In genomic region chr5:142012792-142013388, GRCh38 we compare ENCODE assay signal across 1 cellular context.
TF ChIP-seq lines count a peak whose summit lies in the region.

Gene GNPDA1, minus strand, starts transcription at chr5:142013027. Its CDS starts 992 bp downstream, at chr5:142012035.

TF ChIP-seq in K562, 482 proteins besides CTCF, POLR2A, EP300 and RAD21 (continued from another document and continues in another):
- TF ChIP-seq ZNF395 (CRISPR knock-in tag; IDR thresholded peaks at IDR 0.05): no peak
- 0 out of 2 replicates have a peak, but pooled peaks have one; percentile 49 for TF ChIP-seq SREBF1 (IDR thresholded peaks at IDR 0.05; ENCODE audit: borderline replicate concordance, low read depth, low read length)
- TF ChIP-seq, protein P1, sequence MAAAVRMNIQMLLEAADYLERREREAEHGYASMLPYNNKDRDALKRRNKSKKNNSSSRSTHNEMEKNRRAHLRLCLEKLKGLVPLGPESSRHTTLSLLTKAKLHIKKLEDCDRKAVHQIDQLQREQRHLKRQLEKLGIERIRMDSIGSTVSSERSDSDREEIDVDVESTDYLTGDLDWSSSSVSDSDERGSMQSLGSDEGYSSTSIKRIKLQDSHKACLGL (CRISPR knock-in tag; IDR thresholded peaks at IDR 0.05; ENCODE audit: borderline replicate concordance, poor library complexity, severe bottlenecking): peak; percentile 52
- TF ChIP-seq ARID1B (IDR thresholded peaks at IDR 0.05): peak; percentile 53; the same call in 1 of the 2 replicates
- TF ChIP-seq ZNF764 (CRISPR knock-in tag; IDR thresholded peaks at IDR 0.05; ENCODE audit: low read depth): no peak
- no peak for TF ChIP-seq ZNF175 (CRISPR knock-in tag; IDR thresholded peaks at IDR 0.05; ENCODE audit: low read depth)
- peak; percentile 80 for TF ChIP-seq POLR2B (IDR thresholded peaks at IDR 0.05; ENCODE audit: low read depth, partially characterized antibody)
- TF ChIP-seq, protein P2, sequence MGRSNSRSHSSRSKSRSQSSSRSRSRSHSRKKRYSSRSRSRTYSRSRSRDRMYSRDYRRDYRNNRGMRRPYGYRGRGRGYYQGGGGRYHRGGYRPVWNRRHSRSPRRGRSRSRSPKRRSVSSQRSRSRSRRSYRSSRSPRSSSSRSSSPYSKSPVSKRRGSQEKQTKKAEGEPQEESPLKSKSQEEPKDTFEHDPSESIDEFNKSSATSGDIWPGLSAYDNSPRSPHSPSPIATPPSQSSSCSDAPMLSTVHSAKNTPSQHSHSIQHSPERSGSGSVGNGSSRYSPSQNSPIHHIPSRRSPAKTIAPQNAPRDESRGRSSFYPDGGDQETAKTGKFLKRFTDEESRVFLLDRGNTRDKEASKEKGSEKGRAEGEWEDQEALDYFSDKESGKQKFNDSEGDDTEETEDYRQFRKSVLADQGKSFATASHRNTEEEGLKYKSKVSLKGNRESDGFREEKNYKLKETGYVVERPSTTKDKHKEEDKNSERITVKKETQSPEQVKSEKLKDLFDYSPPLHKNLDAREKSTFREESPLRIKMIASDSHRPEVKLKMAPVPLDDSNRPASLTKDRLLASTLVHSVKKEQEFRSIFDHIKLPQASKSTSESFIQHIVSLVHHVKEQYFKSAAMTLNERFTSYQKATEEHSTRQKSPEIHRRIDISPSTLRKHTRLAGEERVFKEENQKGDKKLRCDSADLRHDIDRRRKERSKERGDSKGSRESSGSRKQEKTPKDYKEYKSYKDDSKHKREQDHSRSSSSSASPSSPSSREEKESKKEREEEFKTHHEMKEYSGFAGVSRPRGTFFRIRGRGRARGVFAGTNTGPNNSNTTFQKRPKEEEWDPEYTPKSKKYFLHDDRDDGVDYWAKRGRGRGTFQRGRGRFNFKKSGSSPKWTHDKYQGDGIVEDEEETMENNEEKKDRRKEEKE (IDR thresholded peaks at IDR 0.05; ENCODE audit: borderline replicate concordance in 1 of 2, control insufficient read depth in 1 of 2, low read depth in 2 of 2, low read length in 1 of 2): 0 out of 4 replicates have a peak, but pooled peaks of 1 of the 2 experiments have one; percentile 41
- no peak for TF ChIP-seq CHD1 (IDR thresholded peaks at IDR 0.05; ENCODE audit: low read length)
- TF ChIP-seq FOXJ2 (tag; IDR thresholded peaks at IDR 0.05): no peak
- TF ChIP-seq ZNF507 (tag; conservative IDR thresholded peaks at IDR 0.05): no peak
- TF ChIP-seq SMAD3 (CRISPR knock-in tag; conservative IDR thresholded peaks at IDR 0.05): no peak
- TF ChIP-seq, protein P3, sequence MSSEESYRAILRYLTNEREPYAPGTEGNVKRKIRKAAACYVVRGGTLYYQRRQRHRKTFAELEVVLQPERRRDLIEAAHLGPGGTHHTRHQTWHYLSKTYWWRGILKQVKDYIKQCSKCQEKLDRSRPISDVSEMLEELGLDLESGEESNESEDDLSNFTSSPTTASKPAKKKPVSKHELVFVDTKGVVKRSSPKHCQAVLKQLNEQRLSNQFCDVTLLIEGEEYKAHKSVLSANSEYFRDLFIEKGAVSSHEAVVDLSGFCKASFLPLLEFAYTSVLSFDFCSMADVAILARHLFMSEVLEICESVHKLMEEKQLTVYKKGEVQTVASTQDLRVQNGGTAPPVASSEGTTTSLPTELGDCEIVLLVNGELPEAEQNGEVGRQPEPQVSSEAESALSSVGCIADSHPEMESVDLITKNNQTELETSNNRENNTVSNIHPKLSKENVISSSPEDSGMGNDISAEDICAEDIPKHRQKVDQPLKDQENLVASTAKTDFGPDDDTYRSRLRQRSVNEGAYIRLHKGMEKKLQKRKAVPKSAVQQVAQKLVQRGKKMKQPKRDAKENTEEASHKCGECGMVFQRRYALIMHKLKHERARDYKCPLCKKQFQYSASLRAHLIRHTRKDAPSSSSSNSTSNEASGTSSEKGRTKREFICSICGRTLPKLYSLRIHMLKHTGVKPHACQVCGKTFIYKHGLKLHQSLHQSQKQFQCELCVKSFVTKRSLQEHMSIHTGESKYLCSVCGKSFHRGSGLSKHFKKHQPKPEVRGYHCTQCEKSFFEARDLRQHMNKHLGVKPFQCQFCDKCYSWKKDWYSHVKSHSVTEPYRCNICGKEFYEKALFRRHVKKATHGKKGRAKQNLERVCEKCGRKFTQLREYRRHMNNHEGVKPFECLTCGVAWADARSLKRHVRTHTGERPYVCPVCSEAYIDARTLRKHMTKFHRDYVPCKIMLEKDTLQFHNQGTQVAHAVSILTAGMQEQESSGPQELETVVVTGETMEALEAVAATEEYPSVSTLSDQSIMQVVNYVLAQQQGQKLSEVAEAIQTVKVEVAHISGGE (CRISPR knock-in tag; IDR thresholded peaks at IDR 0.05): peak in 2 of 3 experiments; percentile 52 to 87; a peak in 3 of 6 replicates
- TF ChIP-seq, protein P4, sequence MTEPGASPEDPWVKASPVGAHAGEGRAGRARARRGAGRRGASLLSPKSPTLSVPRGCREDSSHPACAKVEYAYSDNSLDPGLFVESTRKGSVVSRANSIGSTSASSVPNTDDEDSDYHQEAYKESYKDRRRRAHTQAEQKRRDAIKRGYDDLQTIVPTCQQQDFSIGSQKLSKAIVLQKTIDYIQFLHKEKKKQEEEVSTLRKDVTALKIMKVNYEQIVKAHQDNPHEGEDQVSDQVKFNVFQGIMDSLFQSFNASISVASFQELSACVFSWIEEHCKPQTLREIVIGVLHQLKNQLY (CRISPR knock-in tag; conservative IDR thresholded peaks at IDR 0.05): no peak
- TF ChIP-seq U2AF1 (optimal IDR thresholded peaks at IDR 0.05; ENCODE audit: low read depth, low read length): no peak
- peak; percentile 94 for TF ChIP-seq GTF2E2 (tag; IDR thresholded peaks at IDR 0.05)
- TF ChIP-seq PRDM10 (IDR thresholded peaks at IDR 0.05; ENCODE audit: partially characterized antibody): peak; percentile 52
- no peak for TF ChIP-seq EZH2 (IDR thresholded peaks at IDR 0.05; ENCODE audit: borderline replicate concordance, low read depth, low read length)
- TF ChIP-seq JUN (IDR thresholded peaks at IDR 0.05; ENCODE audit: borderline replicate concordance, low read depth, low read length): peak; percentile 75; the same call in 1 of the 2 replicates
- no peak for TF ChIP-seq JUN (CRISPR knock-in tag; IDR thresholded peaks at IDR 0.05; ENCODE audit: borderline replicate concordance)
- no peak for TF ChIP-seq XRCC3 (IDR thresholded peaks at IDR 0.05)
- TF ChIP-seq, protein P5, sequence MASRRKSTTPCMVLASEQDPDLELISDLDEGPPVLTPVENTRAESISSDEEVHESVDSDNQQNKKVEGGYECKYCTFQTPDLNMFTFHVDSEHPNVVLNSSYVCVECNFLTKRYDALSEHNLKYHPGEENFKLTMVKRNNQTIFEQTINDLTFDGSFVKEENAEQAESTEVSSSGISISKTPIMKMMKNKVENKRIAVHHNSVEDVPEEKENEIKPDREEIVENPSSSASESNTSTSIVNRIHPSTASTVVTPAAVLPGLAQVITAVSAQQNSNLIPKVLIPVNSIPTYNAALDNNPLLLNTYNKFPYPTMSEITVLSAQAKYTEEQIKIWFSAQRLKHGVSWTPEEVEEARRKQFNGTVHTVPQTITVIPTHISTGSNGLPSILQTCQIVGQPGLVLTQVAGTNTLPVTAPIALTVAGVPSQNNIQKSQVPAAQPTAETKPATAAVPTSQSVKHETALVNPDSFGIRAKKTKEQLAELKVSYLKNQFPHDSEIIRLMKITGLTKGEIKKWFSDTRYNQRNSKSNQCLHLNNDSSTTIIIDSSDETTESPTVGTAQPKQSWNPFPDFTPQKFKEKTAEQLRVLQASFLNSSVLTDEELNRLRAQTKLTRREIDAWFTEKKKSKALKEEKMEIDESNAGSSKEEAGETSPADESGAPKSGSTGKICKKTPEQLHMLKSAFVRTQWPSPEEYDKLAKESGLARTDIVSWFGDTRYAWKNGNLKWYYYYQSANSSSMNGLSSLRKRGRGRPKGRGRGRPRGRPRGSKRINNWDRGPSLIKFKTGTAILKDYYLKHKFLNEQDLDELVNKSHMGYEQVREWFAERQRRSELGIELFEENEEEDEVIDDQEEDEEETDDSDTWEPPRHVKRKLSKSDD (conservative IDR thresholded peaks at IDR 0.05; ENCODE audit: low read length): no peak
- no peak for TF ChIP-seq SPI1 (IDR thresholded peaks at IDR 0.05; ENCODE audit: borderline replicate concordance, low read depth, low read length)
- no peak for TF ChIP-seq RBM17 (IDR thresholded peaks at IDR 0.05; ENCODE audit: borderline replicate concordance, low read depth, low read length)
- no peak for TF ChIP-seq NR1H2 (CRISPR knock-in tag; IDR thresholded peaks at IDR 0.05)
- TF ChIP-seq PHF20 (IDR thresholded peaks at IDR 0.05; ENCODE audit: partially characterized antibody): peak; percentile 46
- TF ChIP-seq ZNF740 (CRISPR knock-in tag; IDR thresholded peaks at IDR 0.05): no peak
- TF ChIP-seq ZNF740 (tag; IDR thresholded peaks at IDR 0.05): no peak
- no peak for TF ChIP-seq HNRNPH1 (optimal IDR thresholded peaks at IDR 0.05; ENCODE audit: low read depth, low read length)
- no peak for TF ChIP-seq ZNF445 (CRISPR knock-in tag; IDR thresholded peaks at IDR 0.05; ENCODE audit: low read depth)
- TF ChIP-seq MYBL2 (IDR thresholded peaks at IDR 0.05; ENCODE audit: low read depth): no peak
- TF ChIP-seq MYBL2 (CRISPR knock-in tag; IDR thresholded peaks at IDR 0.05; ENCODE audit: borderline replicate concordance): no peak
- no peak for TF ChIP-seq ARNT (IDR thresholded peaks at IDR 0.05)
- TF ChIP-seq SUPT5H (IDR thresholded peaks at IDR 0.05): peak; percentile 78
